Comparison of ENCODE assay signal across 1 cellular context in the genomic region with DNA sequence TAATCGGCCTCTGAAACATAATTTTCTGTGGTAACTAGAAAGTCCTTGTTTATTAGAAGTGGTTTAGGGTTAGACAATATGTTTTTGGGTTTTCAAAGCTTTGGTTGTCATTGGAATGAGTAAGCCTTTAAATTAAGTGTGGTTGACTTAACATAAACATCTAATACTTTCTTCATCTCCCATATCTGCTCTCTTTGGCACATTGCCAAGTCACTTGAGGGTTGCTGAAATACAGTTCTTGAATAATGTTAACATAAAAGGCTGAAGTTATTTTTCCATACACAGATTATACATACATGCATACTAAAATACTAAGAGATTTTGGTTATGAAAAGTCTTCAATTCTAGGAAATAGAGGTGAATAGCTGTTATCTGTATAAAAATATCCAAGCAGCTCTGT.
TF ChIP-seq lines count a peak whose summit lies in the region.

No MANE protein-coding gene starts in this region.

TF ChIP-seq in SK-N-SH treated with all-trans-retinoic acid at 6 μM for 48 hours, 23 proteins besides CTCF, POLR2A, EP300 and RAD21 (continued from another document):
- TF ChIP-seq, protein P1, sequence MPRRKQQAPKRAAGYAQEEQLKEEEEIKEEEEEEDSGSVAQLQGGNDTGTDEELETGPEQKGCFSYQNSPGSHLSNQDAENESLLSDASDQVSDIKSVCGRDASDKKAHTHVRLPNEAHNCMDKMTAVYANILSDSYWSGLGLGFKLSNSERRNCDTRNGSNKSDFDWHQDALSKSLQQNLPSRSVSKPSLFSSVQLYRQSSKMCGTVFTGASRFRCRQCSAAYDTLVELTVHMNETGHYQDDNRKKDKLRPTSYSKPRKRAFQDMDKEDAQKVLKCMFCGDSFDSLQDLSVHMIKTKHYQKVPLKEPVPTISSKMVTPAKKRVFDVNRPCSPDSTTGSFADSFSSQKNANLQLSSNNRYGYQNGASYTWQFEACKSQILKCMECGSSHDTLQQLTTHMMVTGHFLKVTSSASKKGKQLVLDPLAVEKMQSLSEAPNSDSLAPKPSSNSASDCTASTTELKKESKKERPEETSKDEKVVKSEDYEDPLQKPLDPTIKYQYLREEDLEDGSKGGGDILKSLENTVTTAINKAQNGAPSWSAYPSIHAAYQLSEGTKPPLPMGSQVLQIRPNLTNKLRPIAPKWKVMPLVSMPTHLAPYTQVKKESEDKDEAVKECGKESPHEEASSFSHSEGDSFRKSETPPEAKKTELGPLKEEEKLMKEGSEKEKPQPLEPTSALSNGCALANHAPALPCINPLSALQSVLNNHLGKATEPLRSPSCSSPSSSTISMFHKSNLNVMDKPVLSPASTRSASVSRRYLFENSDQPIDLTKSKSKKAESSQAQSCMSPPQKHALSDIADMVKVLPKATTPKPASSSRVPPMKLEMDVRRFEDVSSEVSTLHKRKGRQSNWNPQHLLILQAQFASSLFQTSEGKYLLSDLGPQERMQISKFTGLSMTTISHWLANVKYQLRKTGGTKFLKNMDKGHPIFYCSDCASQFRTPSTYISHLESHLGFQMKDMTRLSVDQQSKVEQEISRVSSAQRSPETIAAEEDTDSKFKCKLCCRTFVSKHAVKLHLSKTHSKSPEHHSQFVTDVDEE (CRISPR knock-in tag; IDR thresholded peaks at IDR 0.05) = no peak
- TF ChIP-seq ARNTL (CRISPR knock-in tag; IDR thresholded peaks at IDR 0.05; ENCODE audit: borderline replicate concordance, low read depth) = no peak
- TF ChIP-seq TOX (CRISPR knock-in tag; IDR thresholded peaks at IDR 0.05; ENCODE audit: borderline replicate concordance) = no peak
- no peak for TF ChIP-seq PPARA (CRISPR knock-in tag; IDR thresholded peaks at IDR 0.05; ENCODE audit: borderline replicate concordance)
- no peak for TF ChIP-seq RARB (CRISPR knock-in tag; IDR thresholded peaks at IDR 0.05)
- no peak for TF ChIP-seq SNAI2 (CRISPR knock-in tag; IDR thresholded peaks at IDR 0.05)
- TF ChIP-seq OSR1 (CRISPR knock-in tag; IDR thresholded peaks at IDR 0.05) = no peak
- no peak for TF ChIP-seq ISL1 (CRISPR knock-in tag; IDR thresholded peaks at IDR 0.05)
- no peak for TF ChIP-seq TCF4 (CRISPR knock-in tag; IDR thresholded peaks at IDR 0.05; ENCODE audit: borderline replicate concordance)
- TF ChIP-seq ZNF8 (CRISPR knock-in tag; IDR thresholded peaks at IDR 0.05) = no peak
- TF ChIP-seq ZNF565 (CRISPR knock-in tag; conservative IDR thresholded peaks at IDR 0.05; ENCODE audit: low read depth) = no peak
- TF ChIP-seq ZFP3 (CRISPR knock-in tag; IDR thresholded peaks at IDR 0.05) = no peak
